Comparison of ENCODE assay signal across 8 cellular contexts in genomic region chr10:930415-931325, GRCh38. TPM values are rescaled to one million over a fixed set of nuclear protein-coding genes. Genes with fewer than 3 reads are reported as not detected.
A peak's percentile ranks its signal among the peaks of the same experiment; 100 is the strongest.
DNase-seq lines count a peak whose midpoint lies in the region; ATAC-seq, FAIRE-seq and TF ChIP-seq lines count a peak whose summit lies in the region.

No MANE protein-coding gene starts in this region.

- WGBS in mammary epithelial cell (ENCODE audit: low coverage, missing lambda C conversion rate) = 8% methylated on average over 12 of the region's 73 CpGs

- no peaks in the 10 kb centered on the region for H3F3A ChIP-seq in DOHH2 (ENCODE audit: control insufficient read depth, insufficient read depth)

- H3K4me3 ChIP-seq in DOHH2 (ENCODE audit: low read length) (peak overlapping the region; percentile 88), mammary epithelial cell (replicated peaks in 1 of 3; ENCODE audit: insufficient read depth in 1 of 3, low read depth in 2 of 3, low read length in 3 of 3) (peak overlapping the region; percentile 61 to 87 (median 80)), kidney (ENCODE audit: low read length in 2 of 2) (peak overlapping the region; percentile 74 to 93)

- H3K4me2 ChIP-seq in DOHH2 (ENCODE audit: low read length) (peak overlapping the region; percentile 69), mammary epithelial cell (ENCODE audit: insufficient read depth, low read depth, low read length) (peak overlapping the region; percentile 96)

- H4K20me1 ChIP-seq in DOHH2 (ENCODE audit: control insufficient read depth, insufficient read depth, low read depth, low read length) (peaks cover 43% of the 10 kb centered on the region), mammary epithelial cell (ENCODE audit: insufficient read depth, low read length) (peaks cover 25% of the 10 kb centered on the region)

- CTCF ChIA-PET in mammary epithelial cell (lab: Charles Lee; ENCODE audit: low non-redundant PET) = no interaction called here

- in situ Hi-C loops in mammary epithelial cell (cut with MboI; ENCODE audit: low sequenced_read_pairs in 2 of 2) = loop anchor here in 1 of 2 donors (5.0 kb wide), 1 partner anchor 57 kb away; the partner anchor contains the start of gene GTPBP4

- no peaks in the 10 kb centered on the region for H3K27me3 ChIP-seq in DOHH2 (ENCODE audit: control insufficient read depth, low read length)
- no peaks in the 10 kb centered on the region for H3K27me3 ChIP-seq in mammary epithelial cell (ENCODE audit: insufficient read depth, low read length)

- DNase-seq in mammary epithelial cell = peak; percentile 50
- DNase-seq in kidney = peak; percentile 84
- DNase-seq in stimulated activated CD4-positive, alpha-beta T cell treated with anti-CD3 and anti-CD28 coated beads, Interleukin-2, amount 100 ng/mL, for 48 hours = peak; percentile 11 to 21
- DNase-seq in COR-L47 (lab: John Stamatoyannopoulos, UW) = no peak

- peak; percentile 6 for ATAC-seq in HG03064 (IDR thresholded peaks at IDR 0.05; ENCODE audit: low read depth, unreplicated experiment)
- peak; percentile 45 for ATAC-seq in SK-N-SH treated with all-trans-retinoic acid at 6 μM for 48 hours
- ATAC-seq in GM21825 (IDR thresholded peaks at IDR 0.05; ENCODE audit: unreplicated experiment) = no peak

- peak overlapping the region; percentile 44 for H2AFZ ChIP-seq in mammary epithelial cell (ENCODE audit: low read depth, low read length)

- H3K36me3 ChIP-seq in DOHH2 (ENCODE audit: control insufficient read depth, low read length) (peaks cover 49% of the 10 kb centered on the region), mammary epithelial cell (ENCODE audit: insufficient read depth, low read length) (peaks cover 5% of the 10 kb centered on the region), kidney (ENCODE audit: control insufficient read depth in 1 of 2, insufficient read depth in 2 of 2, low read length in 2 of 2) (no peaks in the 10 kb centered on the region)

- H3K27ac ChIP-seq in DOHH2 (ENCODE audit: low read depth, low read length) (peak overlapping the region; percentile 67), mammary epithelial cell (ENCODE audit: insufficient read depth, low read depth, low read length) (peak overlapping the region; percentile 83), kidney (ENCODE audit: low read depth in 2 of 2, low read length in 2 of 2) (peak overlapping the region; percentile 83 to 86)

- peaks cover 61% of the 10 kb centered on the region for H3K4me1 ChIP-seq in DOHH2 (ENCODE audit: control insufficient read depth, low read length)
- peaks cover 21% of the 10 kb centered on the region for H3K4me1 ChIP-seq in mammary epithelial cell (ENCODE audit: insufficient read depth, low read length)
- peaks cover 12 to 21% of the 10 kb centered on the region in 2 donors for H3K4me1 ChIP-seq in kidney (ENCODE audit: control insufficient read depth in 1 of 2, insufficient read depth in 1 of 2, low read depth in 1 of 2, low read length in 2 of 2)

- BruUV-seq in mammary epithelial cell (replicated peaks; lab: Mats Ljungman, UMichigan) = no TSS peak

- intact Hi-C loops in mammary epithelial cell (cut with micrococcal nuclease) = loop anchor here (2.0 to 5.0 kb wide), 2 partner anchors 58 to 122 kb away; partner anchors contain the start of gene GTPBP4
- intact Hi-C loops in kidney (cut with DNase I) = no loop called here

- H3K9me3 ChIP-seq in DOHH2 (ENCODE audit: control insufficient read depth, insufficient read depth, low read length) (no peaks in the 10 kb centered on the region), mammary epithelial cell (replicated peaks; ENCODE audit: insufficient read depth, low read length) (no peaks in the 10 kb centered on the region), kidney (ENCODE audit: control insufficient read depth in 1 of 2, low read length in 2 of 2) (no peaks in the 10 kb centered on the region)

- no peak for FAIRE-seq in kidney (lab: Jason Lieb, UNC)

- TF ChIP-seq CTCF in DOHH2 (IDR thresholded peaks at IDR 0.05; ENCODE audit: low read depth, low read length, poor library complexity, severe bottlenecking) (no peak), mammary epithelial cell (conservative IDR thresholded peaks at IDR 0.05 in 1 of 2, IDR thresholded peaks at IDR 0.05 in 1 of 2; ENCODE audit: extremely low read depth in 1 of 2, insufficient read depth in 1 of 2, low read depth in 1 of 2, low read length in 2 of 2) (no peak), kidney (IDR thresholded peaks at IDR 0.05; ENCODE audit: borderline replicate concordance, extremely low read depth, insufficient read depth) (no peak)

- dilution Hi-C loops in mammary epithelial cell (cut with HindIII; ENCODE audit: low sequenced_read_pairs) = loop anchor here (5.0 kb wide), 1 partner anchor 57 kb away; the partner anchor contains the start of gene GTPBP4

- H3K9ac ChIP-seq in mammary epithelial cell (ENCODE audit: insufficient read depth, low read length) = peak overlapping the region; percentile 89
- peak overlapping the region; percentile 83 to 96 for H3K9ac ChIP-seq in kidney (ENCODE audit: low read length in 2 of 2)

- H3K79me2 ChIP-seq in DOHH2 (ENCODE audit: control insufficient read depth, low read length) (peaks cover 55% of the 10 kb centered on the region), mammary epithelial cell (ENCODE audit: insufficient read depth, low read length) (peaks cover 59% of the 10 kb centered on the region)

- no peaks in the 10 kb centered on the region for H3K9me2 ChIP-seq in DOHH2 (replicated peaks; ENCODE audit: control insufficient read depth, low read length)

TF ChIP-seq in SK-N-SH treated with all-trans-retinoic acid at 6 μM for 48 hours, 23 proteins besides CTCF, POLR2A, EP300 and RAD21 (continues in another document):
- TF ChIP-seq CREB5 (CRISPR knock-in tag; IDR thresholded peaks at IDR 0.05; ENCODE audit: low read depth) = no peak
- no peak for TF ChIP-seq ZC3H10 (CRISPR knock-in tag; IDR thresholded peaks at IDR 0.05)
- TF ChIP-seq ARNTL (CRISPR knock-in tag; IDR thresholded peaks at IDR 0.05; ENCODE audit: borderline replicate concordance, low read depth) = no peak
- no peak for TF ChIP-seq ZNF8 (CRISPR knock-in tag; IDR thresholded peaks at IDR 0.05)
- no peak for TF ChIP-seq BACH2 (CRISPR knock-in tag; IDR thresholded peaks at IDR 0.05; ENCODE audit: borderline replicate concordance)
- no peak for TF ChIP-seq PATZ1 (CRISPR knock-in tag; IDR thresholded peaks at IDR 0.05; ENCODE audit: borderline replicate concordance)
- TF ChIP-seq RARB (CRISPR knock-in tag; IDR thresholded peaks at IDR 0.05) = no peak
- TF ChIP-seq TSHZ2 (CRISPR knock-in tag; IDR thresholded peaks at IDR 0.05) = no peak

RNA-seq across cellular contexts. Expression of gene LARP4B, which starts 0.8 kb away (rescaled TPM):
- 100 to 1,000 TPM in 1 of 2 donors, 10 to 100 TPM in 1; 49.8 to 103 TPM for total RNA-seq in mammary epithelial cell
- 37.3 TPM for polyA plus RNA-seq in mammary epithelial cell
- polyA minus RNA-seq in mammary epithelial cell = 79.9 TPM
- total RNA-seq in kidney = 96.6 TPM
- polyA plus RNA-seq in kidney (ENCODE audit: insufficient read depth, low read depth, low replicate concordance) = 12.9 TPM

RNA-seq across cellular contexts. Expression of gene GTPBP4, which starts 57.6 kb away (rescaled TPM):
- total RNA-seq in mammary epithelial cell (100 to 1,000 TPM in 1 of 2 donors, 10 to 100 TPM in 1; 31.0 to 114 TPM), kidney (37.1 TPM)
- polyA plus RNA-seq in mammary epithelial cell (33.8 TPM), kidney (ENCODE audit: insufficient read depth, low read depth, low replicate concordance) (18.9 TPM)
- 36.4 TPM for polyA minus RNA-seq in mammary epithelial cell
